Comparison of ENCODE assay signal across 19 cellular contexts in genomic region chr15:96551196-96551595, GRCh38.
"Had no signal": no experiment of that assay in that cellular context is flagged by ENCODE, and none has a peak within 500 bp of the region (broad histone marks: within the 10 kb centered on the region; RNA-seq: fewer than 3 reads in every experiment).

No MANE protein-coding gene starts in this region.

- H3K4me1 ChIP-seq: foreskin keratinocyte, psoas muscle, right lobe of liver, suprapubic skin, thyroid gland, uterus had no signal

- H3K4me3 ChIP-seq: coronary artery, dorsolateral prefrontal cortex, hepatocyte, mucosa of descending colon, psoas muscle, right lobe of liver, suprapubic skin, thyroid gland, uterus had no signal

- H3K9me3 ChIP-seq: mucosa of descending colon, neutrophil, psoas muscle, right lobe of liver, suprapubic skin, thyroid gland, uterus had no signal

- H3K27ac ChIP-seq: coronary artery, dorsolateral prefrontal cortex, foreskin keratinocyte, hepatocyte, neutrophil, psoas muscle, right lobe of liver, suprapubic skin, thyroid gland, uterus had no signal

- DNase-seq: dorsolateral prefrontal cortex; effector CD8-positive, alpha-beta T cell; foreskin keratinocyte; head of caudate nucleus; mammary epithelial cell; mucosa of descending colon; naive thymus-derived CD8-positive, alpha-beta T cell; psoas muscle; retina; right lobe of liver; stimulated activated CD4-positive, alpha-beta T cell treated with anti-CD3 and anti-CD28 coated beads, Interleukin-4, amount 100 ng/mL, for 1 hour; stimulated activated CD8-positive, alpha-beta memory T cell treated with anti-CD3 and anti-CD28 coated beads, Interleukin-4, amount 100 ng/mL, for 48 hours; stimulated activated naive CD8-positive, alpha-beta T cell treated with anti-CD3 and anti-CD28 coated beads, Interleukin-15, Interleukin-2, amounts not matched to agents 100 U/mL and 50 U/mL, for 24 hours; thyroid gland; uterus had no signal

- H3K27me3 ChIP-seq: foreskin keratinocyte, neutrophil, right lobe of liver, thyroid gland, uterus had no signal

- H3K36me3 ChIP-seq: neutrophil, right lobe of liver, suprapubic skin, thyroid gland, uterus had no signal
